In genomic region chr4:155442267-155443105, GRCh38 we compare ENCODE assay signal across 8 cellular contexts.
DNase-seq lines count a peak whose midpoint lies in the region; ATAC-seq, FAIRE-seq and TF ChIP-seq lines count a peak whose summit lies in the region.

No MANE protein-coding gene starts in this region.

- peak; percentile 96 for ATAC-seq in GM21723 (IDR thresholded peaks at IDR 0.05; ENCODE audit: unreplicated experiment)
- ATAC-seq in GM12878 = peak; percentile 89
- peak; percentile 93 for ATAC-seq in sciatic nerve

- in situ Hi-C loops in GM12878 (cut with MboI) = loop anchor here (5.0 kb wide), 1 partner anchor 350 kb away; no protein-coding TSS in a partner anchor

- FAIRE-seq in GM12878 (lab: Jason Lieb, UNC) = peak; percentile 95

- TF ChIP-seq EP300 in GM12878 (IDR thresholded peaks at IDR 0.05; ENCODE audit: borderline replicate concordance in 1 of 2, control insufficient read depth in 1 of 2, low read depth in 2 of 2, low read length in 2 of 2) = no peak

- no peak overlapping the region for H3K27ac ChIP-seq in GM12878 (ENCODE audit: control insufficient read depth, insufficient read depth)

- SMC1A ChIA-PET in GM12878 (lab: Charles Lee; ENCODE audit: uncharacterized antibody, unreplicated experiment) = interaction anchor here (0.6 to 3.4 kb wide), 17 partner anchors 50 to 510 kb away, joined by 3 to 34 read pairs (median 5); partner anchors contain the start of genes CTSO and GUCY1B1

- TF ChIP-seq CTCF in LNCAP (IDR thresholded peaks at IDR 0.05) (peak; percentile 91), GM12878 (IDR thresholded peaks at IDR 0.05 in 2 of 3, conservative IDR thresholded peaks at IDR 0.05 in 1 of 3; ENCODE audit: control insufficient read depth in 2 of 3, extremely low read depth in 1 of 3, insufficient read depth in 1 of 3, low read depth in 3 of 3, low read length in 3 of 3) (peak; percentile 83 to 87 (median 87))

- intact Hi-C loops in GM12878 (cut with micrococcal nuclease; ENCODE audit: unreplicated experiment) = loop anchor here (1.0 kb wide), 2 partner anchors 345 to 511 kb away; partner anchors contain the start of gene CTSO
- intact Hi-C loops in sciatic nerve (cut with DNase I) = loop anchor here (10.0 kb wide), 1 partner anchor 342 kb away; no protein-coding TSS in a partner anchor

- peak; percentile 67 for DNase-seq in ELF-1 (ENCODE audit: low read depth, low spot score)
- DNase-seq in T-helper 9 cell = peak; percentile 28
- no peak for DNase-seq in GM12878 (ENCODE audit: low read depth, low spot score)
- DNase-seq in hypothalamus (lab: John Stamatoyannopoulos, UW) = peak in 49 of 51 donors; percentile 6 to 87 (median 53)
- DNase-seq in sciatic nerve (ENCODE audit: low spot score) = peak; percentile 88
- no peak for DNase-seq in 8988T

- no peak for TF ChIP-seq POLR2A in GM12878 (IDR thresholded peaks at IDR 0.05; ENCODE audit: low read depth, low read length)

- no TSS peak for BruUV-seq in GM12878 (replicated peaks; lab: Mats Ljungman, UMichigan)

- no peaks in the 10 kb centered on the region for H3K4me1 ChIP-seq in GM12878 (ENCODE audit: control insufficient read depth, insufficient read depth, low read length)

- POLR2A ChIA-PET in GM12878 (lab: Charles Lee) = interaction anchor here (1.6 kb wide), 1 partner anchor 225 kb away, joined by 4 read pairs; no protein-coding TSS in a partner anchor

- H3K4me3 ChIP-seq in GM12878 = no peak overlapping the region

- H2AFZ ChIP-seq in GM12878 (ENCODE audit: control insufficient read depth, low read depth, low read length) = no peak overlapping the region

- no peaks in the 10 kb centered on the region for H3K36me3 ChIP-seq in GM12878 (ENCODE audit: control insufficient read depth in 2 of 2, insufficient read depth in 2 of 2, low read length in 1 of 2)

- CTCF ChIA-PET in GM12878 (lab: Yijun Ruan, JAX) = interaction anchor here (0.6 to 7.6 kb wide), 23 partner anchors 8 to 530 kb away, joined by 3 to 60 read pairs (median 5); partner anchors contain the start of gene CTSO

- no peaks in the 10 kb centered on the region; a peak in 1 of 4 replicates for H3K27me3 ChIP-seq in GM12878 (replicated peaks in 1 of 2; ENCODE audit: control insufficient read depth in 2 of 2, insufficient read depth in 2 of 2, low read length in 1 of 2)

- RAD21 ChIA-PET in GM12878 (lab: Charles Lee; ENCODE audit: unreplicated experiment) = interaction anchor here (1.0 to 2.8 kb wide), 7 partner anchors 87 to 510 kb away, joined by 3 to 39 read pairs (median 6); partner anchors contain the start of gene CTSO

- peak; percentile 85 for TF ChIP-seq RAD21 in GM12878 (IDR thresholded peaks at IDR 0.05; ENCODE audit: insufficient read depth, low read depth, low read length)

- H3K79me2 ChIP-seq in GM12878 (ENCODE audit: control insufficient read depth, insufficient read depth, low read length) = no peaks in the 10 kb centered on the region

- no peaks in the 10 kb centered on the region for H3K9me3 ChIP-seq in GM12878 (replicated peaks; ENCODE audit: control insufficient read depth, insufficient read depth, low read length)

- H3K9ac ChIP-seq in GM12878 (ENCODE audit: control insufficient read depth, insufficient read depth, low read length) = no peak overlapping the region

- no peaks in the 10 kb centered on the region for H4K20me1 ChIP-seq in GM12878 (ENCODE audit: control insufficient read depth, insufficient read depth)

- 10% methylated on average over 10 of the region's 10 CpGs for WGBS in GM12878 (ENCODE audit: insufficient coverage, insufficient replicate concordance, low lambda C conversion rate, missing lambda C conversion rate)

- no peak overlapping the region for H3K4me2 ChIP-seq in GM12878 (ENCODE audit: control insufficient read depth, insufficient read depth)

TF ChIP-seq in GM12878, 131 proteins besides CTCF, POLR2A, EP300 and RAD21:
- peak; percentile 89 for TF ChIP-seq SMC3 (IDR thresholded peaks at IDR 0.05; ENCODE audit: borderline replicate concordance, low read length)
- TF ChIP-seq RUNX3 (IDR thresholded peaks at IDR 0.05; ENCODE audit: low read length) = peak; percentile 54
- TF ChIP-seq POLR2AphosphoS5 (IDR thresholded peaks at IDR 0.05; ENCODE audit: low read length) = no peak
- peak; percentile 66; the same call in 1 of the 2 replicates for TF ChIP-seq YY1 (IDR thresholded peaks at IDR 0.05; ENCODE audit: low read depth, low read length)
- 0 out of 2 replicates have a peak, but pooled peaks have one; percentile 36 for TF ChIP-seq IKZF1 (conservative IDR thresholded peaks at IDR 0.05)
TF ChIP-seq in GM12878: peak in this region for 4.

Comparison
In these comparisons a context has a peak if more than half of its experiments do, and no peak if none do; other contexts are left out.
1. DNase-seq: peak in ELF-1 (single experiment), T-helper 9 cell (single experiment), hypothalamus (49 of 51) and sciatic nerve (single experiment); none in GM12878 (single experiment) and 8988T (single experiment).
2. Peak in every context shown above with its lines, with median percentiles within 50 percentile points of each other: ATAC-seq.